11 cellular contexts compared by ENCODE assay signal in genomic region chr20:62376112-62377063, GRCh38. TPM values are rescaled to one million over a fixed set of nuclear protein-coding genes. Genes with fewer than 3 reads are reported as not detected.
DNase-seq lines count a peak whose midpoint lies in the region; TF ChIP-seq lines count a peak whose summit lies in the region.
"Had no signal": no experiment of that assay in that cellular context is flagged by ENCODE, and none has a peak within 500 bp of the region (broad histone marks: within the 10 kb centered on the region; RNA-seq: fewer than 3 reads in every experiment).

No MANE protein-coding gene starts in this region.

- peaks cover 10% of the 10 kb centered on the region for H3K4me1 Mint-ChIP-seq in neural crest cell

- TF ChIP-seq CTCF in fibroblast of the aortic adventitia (IDR thresholded peaks at IDR 0.05; ENCODE audit: insufficient read depth, low read length), result peak; percentile 49
- peak; percentile 36 for TF ChIP-seq CTCF in neural crest cell (conservative IDR thresholded peaks at IDR 0.05)

- H3K4me3 Mint-ChIP-seq in neural crest cell, result no peak overlapping the region
- H3K4me3 Mint-ChIP-seq: T-helper 1 cell treated with Interleukin-12 subunit alpha and Interleukin-12 subunit beta and Interleukin-4 antibody, amounts not matched to agents 30 μg/mL and 1 μg/mL, for 36 hours had no signal

- H3K27me3 Mint-ChIP-seq in neural crest cell (ENCODE audit: low read depth), result no peaks in the 10 kb centered on the region
- H3K27me3 Mint-ChIP-seq: IgD-negative memory B cell had no signal

- peak; percentile 53 for DNase-seq in AG08396 (ENCODE audit: low spot score)
- peak; percentile 79 for DNase-seq in SHP77 treated with DMSO at 0.1 percent for 48 hours (lab: John Stamatoyannopoulos, UW)
- DNase-seq in fibroblast of the aortic adventitia (ENCODE audit: low read depth), result peak; percentile 45
- DNase-seq in neural crest cell (ENCODE audit: low read depth, low spot score), result no peak
- DNase-seq in NOMO-1 treated with DMSO at 0.1 percent for 48 hours (lab: John Stamatoyannopoulos, UW; ENCODE audit: unreplicated experiment), result no peak
- no peak for DNase-seq in occipital lobe (lab: John Stamatoyannopoulos, UW)
- no peak for DNase-seq in NOMO-1 (lab: John Stamatoyannopoulos, UW; ENCODE audit: unreplicated experiment in 2 of 2)
- no peak for DNase-seq in Kasumi-1 (lab: John Stamatoyannopoulos, UW)
- DNase-seq: naive B cell had no signal

- peak overlapping the region; percentile 88 for H3K27ac Mint-ChIP-seq in neural crest cell (ENCODE audit: unreplicated experiment)
- H3K27ac Mint-ChIP-seq: T-helper 1 cell treated with Interleukin-12 subunit alpha and Interleukin-12 subunit beta and Interleukin-4 antibody, amounts not matched to agents 30 μg/mL and 1 μg/mL, for 36 hours had no signal

- no peaks in the 10 kb centered on the region for H3K9me3 Mint-ChIP-seq in neural crest cell
- H3K9me3 Mint-ChIP-seq: IgD-negative memory B cell; naive B cell; T-helper 1 cell treated with Interleukin-12 subunit alpha and Interleukin-12 subunit beta and Interleukin-4 antibody, amounts not matched to agents 30 μg/mL and 1 μg/mL, for 36 hours had no signal

- no peaks in the 10 kb centered on the region for H3K36me3 Mint-ChIP-seq in neural crest cell (ENCODE audit: low read depth)
- H3K36me3 Mint-ChIP-seq: IgD-negative memory B cell, naive B cell had no signal

- no peak overlapping the region for H3K4me3 ChIP-seq in fibroblast of the aortic adventitia (ENCODE audit: low read depth, low read length)

RNA-seq across cellular contexts. Expression of gene LAMA5, which starts 9.3 kb away (rescaled TPM):
- total RNA-seq in fibroblast of the aortic adventitia (ENCODE audit: low replicate concordance) (5.6 and 11.1 TPM in 2 replicates), neural crest cell (35.0 and 38.8 TPM in 2 replicates), occipital lobe (11.2 TPM)

RNA-seq across cellular contexts. Expression of gene RPS21, which starts 10.5 kb away (rescaled TPM):
- total RNA-seq in fibroblast of the aortic adventitia (ENCODE audit: low replicate concordance) (754 and 1,887 TPM in 2 replicates), neural crest cell (1,298 and 1,312 TPM in 2 replicates), occipital lobe (715 TPM)

RNA-seq across cellular contexts. Expression of gene CABLES2, which starts 30.7 kb away (rescaled TPM):
- total RNA-seq in fibroblast of the aortic adventitia (ENCODE audit: low replicate concordance) (1.1 and 4.3 TPM in 2 replicates), neural crest cell (25.2 and 26.6 TPM in 2 replicates), occipital lobe (2.3 TPM)

RNA-seq across cellular contexts. Expression of gene RBBP8NL, which starts 51.0 kb away (rescaled TPM):
- total RNA-seq in fibroblast of the aortic adventitia (ENCODE audit: low replicate concordance), result not detected in 2 replicates
- total RNA-seq in neural crest cell, result not detected in 2 replicates
- total RNA-seq in occipital lobe, result not detected

Comparison
In these comparisons a context has a peak if more than half of its experiments do, and no peak if none do; other contexts are left out.
1. DNase-seq: peak in AG08396 (single experiment), SHP77 treated with DMSO at 0.1 percent for 48 hours (single experiment) and fibroblast of the aortic adventitia (single experiment); none in neural crest cell (single experiment), NOMO-1 treated with DMSO at 0.1 percent for 48 hours (single experiment), occipital lobe (single experiment), NOMO-1 (0 of 2) and Kasumi-1 (0 of 2).